In genomic region chr20:58458342-58459057, GRCh38 we compare ENCODE assay signal across 9 cellular contexts. TPM values are rescaled to one million over a fixed set of nuclear protein-coding genes. Genes with fewer than 3 reads are reported as not detected.
A peak's percentile ranks its signal among the peaks of the same experiment; 100 is the strongest.
DNase-seq lines count a peak whose midpoint lies in the region; ATAC-seq and TF ChIP-seq lines count a peak whose summit lies in the region.
"Had no signal": no experiment of that assay in that cellular context is flagged by ENCODE, and none has a peak within 500 bp of the region (broad histone marks: within the 10 kb centered on the region; RNA-seq: fewer than 3 reads in every experiment).

No MANE protein-coding gene starts in this region.

- H3K36me3 Mint-ChIP-seq in neural progenitor cell (peaks cover 14% of the 10 kb centered on the region), endodermal cell (ENCODE audit: low read depth) (peaks cover 17% of the 10 kb centered on the region)

- H3K36me3 ChIP-seq in neural progenitor cell: no peaks in the 10 kb centered on the region
- H3K36me3 ChIP-seq in endodermal cell (ENCODE audit: control insufficient read depth, insufficient read depth, low read length): peaks cover 3% of the 10 kb centered on the region

- H3K4me2 ChIP-seq in neural progenitor cell: peak overlapping the region; percentile 10

- H4K20me1 ChIP-seq in neural progenitor cell (ENCODE audit: low read depth): no peaks in the 10 kb centered on the region

- H3K27ac ChIP-seq in neural progenitor cell: no peak overlapping the region
- H3K27ac ChIP-seq in endodermal cell (ENCODE audit: low read depth, low read length): no peak overlapping the region

- H3K27ac Mint-ChIP-seq in neural progenitor cell (no peak overlapping the region), endodermal cell (no peak overlapping the region)

- DNase-seq in NAMALWA (ENCODE audit: low spot score) (peak; percentile 42), neural progenitor cell (ENCODE audit: low spot score) (peak; percentile 40), hypothalamus (lab: John Stamatoyannopoulos, UW) (no peak), endodermal cell (no peak)
- DNase-seq in activated CD4-positive, alpha-beta T cell treated with anti-CD3 and anti-CD28 coated beads for 1 hour: no peak
- DNase-seq: activated CD8-positive, alpha-beta memory T cell treated with anti-CD3 and anti-CD28 coated beads, Interleukin-2, amount 50 U/mL, for 4 hours had no signal

- H3K4me1 Mint-ChIP-seq in neural progenitor cell (peaks cover 27% of the 10 kb centered on the region), endodermal cell (peaks cover 31% of the 10 kb centered on the region)

- no peaks in the 10 kb centered on the region for H3K79me2 ChIP-seq in neural progenitor cell (ENCODE audit: low read depth)

- TF ChIP-seq CTCF in neural progenitor cell (IDR thresholded peaks at IDR 0.05): no peak
- no peak for TF ChIP-seq CTCF in endodermal cell (conservative IDR thresholded peaks at IDR 0.05)

- H3K4me1 ChIP-seq in neural progenitor cell (peaks cover 8% of the 10 kb centered on the region), endodermal cell (ENCODE audit: control insufficient read depth, insufficient read depth, low read length) (peaks cover 4% of the 10 kb centered on the region)

- H2AFZ ChIP-seq in neural progenitor cell (replicated peaks): no peak overlapping the region

- H3K27me3 Mint-ChIP-seq in neural progenitor cell (ENCODE audit: insufficient read depth, low read depth) (peaks cover 4% of the 10 kb centered on the region), endodermal cell (ENCODE audit: insufficient read depth) (no peaks in the 10 kb centered on the region)

- no peak overlapping the region for H3K9ac ChIP-seq in neural progenitor cell
- no peak overlapping the region for H3K9ac ChIP-seq in endodermal cell (ENCODE audit: extremely low read depth, low read length, poor library complexity, severe bottlenecking)

- H3K4me3 ChIP-seq in neural progenitor cell (no peak overlapping the region), endodermal cell (ENCODE audit: low read length) (no peak overlapping the region)
- H3K4me3 ChIP-seq: K562 had no signal

- peaks cover 11% of the 10 kb centered on the region for H3K9me3 Mint-ChIP-seq in neural progenitor cell
- peaks cover 16% of the 10 kb centered on the region for H3K9me3 Mint-ChIP-seq in endodermal cell

- ATAC-seq in GM19025 (IDR thresholded peaks at IDR 0.05; ENCODE audit: low read depth, unreplicated experiment) (peak; percentile 95), HG02642 (IDR thresholded peaks at IDR 0.05; ENCODE audit: poor library complexity, unreplicated experiment) (peak; percentile 98)
- ATAC-seq: K562 had no signal

- H3F3A ChIP-seq in neural progenitor cell (ENCODE audit: low read depth): no peaks in the 10 kb centered on the region

- H3K27me3 ChIP-seq in neural progenitor cell: no peaks in the 10 kb centered on the region
- no peaks in the 10 kb centered on the region for H3K27me3 ChIP-seq in endodermal cell (ENCODE audit: control insufficient read depth, insufficient read depth, low read length, poor library complexity, severe bottlenecking)

- no peaks in the 10 kb centered on the region for H3K9me3 ChIP-seq in neural progenitor cell (ENCODE audit: low read depth)
- H3K9me3 ChIP-seq in endodermal cell (ENCODE audit: control insufficient read depth, low read length): peaks cover 16% of the 10 kb centered on the region

- WGBS in endodermal cell (ENCODE audit: insufficient coverage in 1 of 2, insufficient read length in 1 of 2), 2 experiments: 71 to 91% methylated on average over 12 to 16 of the region's 16 CpGs

- H3K4me3 Mint-ChIP-seq in neural progenitor cell (no peak overlapping the region), endodermal cell (no peak overlapping the region)

RNA-seq across cellular contexts. Expression of gene APCDD1L, which starts 56.7 kb away (rescaled TPM):
- total RNA-seq in neural progenitor cell (ENCODE audit: low replicate concordance) (not detected in 2 replicates), endodermal cell (1 to 10 TPM; 6.4 TPM)
- polyA plus RNA-seq in endodermal cell (2013, experiment 1 of 2): 0.78 TPM
- 1.1 TPM for polyA plus RNA-seq in endodermal cell (2013, experiment 2 of 2)
- total RNA-seq: K562 had no signal
- polyA plus RNA-seq: K562 had no signal

Comparison
In these comparisons a context has a peak if more than half of its experiments do, and no peak if none do; other contexts are left out.
1. DNase-seq: peak in NAMALWA (single experiment) and neural progenitor cell (single experiment); none in hypothalamus (0 of 51), endodermal cell (single experiment) and activated CD4-positive, alpha-beta T cell treated with anti-CD3 and anti-CD28 coated beads for 1 hour (single experiment).